35 cellular contexts compared by ENCODE assay signal in genomic region chr4:13219971-13220370, GRCh38.
"Had no signal": no experiment of that assay in that cellular context is flagged by ENCODE, and none has a peak within 500 bp of the region (broad histone marks: within the 10 kb centered on the region; RNA-seq: fewer than 3 reads in every experiment).

No MANE protein-coding gene starts in this region.

- H3K4me2 ChIP-seq: KMS-11 had no signal

- H3K4me3 ChIP-seq: MG63 had no signal

- H3K36me3 ChIP-seq: MG63 had no signal

- H3K9ac ChIP-seq: KMS-11 had no signal

- DNase-seq: Kasumi-1, KG1, MG63, MM.1S, MV-4-11, NCI-H1048, NCI-H1092, NCI-H1092 treated with DMSO at 0.1 percent for 48 hours, NCI-H1105, NCI-H1105 treated with DMSO at 0.1 percent for 48 hours, NCI-H1417 treated with DMSO at 0.1 percent for 48 hours, NCI-H1436, NCI-H1436 treated with DMSO at 0.1 percent for 48 hours, NCI-H146, NCI-H1694, NCI-H1694 treated with DMSO at 0.1 percent for 48 hours, NCI-H187, NCI-H187 treated with DMSO at 0.1 percent for 48 hours, NCI-H1930, NCI-H2029, NCI-H2029 treated with DMSO at 0.1 percent for 48 hours, NCI-H2081, NCI-H2081 treated with DMSO at 0.1 percent for 48 hours, NCI-H2107, NCI-H2171, NCI-H2171 treated with DMSO at 0.1 percent for 48 hours, NCI-H2227 treated with DMSO at 0.1 percent for 48 hours, NCI-H226, NCI-H345, NCI-H446, NCI-H446 treated with DMSO at 0.1 percent for 48 hours, NCI-H510A, NCI-H510A treated with DMSO at 0.1 percent for 48 hours, NCI-H524 treated with DMSO at 0.1 percent for 48 hours had no signal

- H3K27me3 ChIP-seq: MG63 had no signal

- H3K9me3 ChIP-seq: MG63 had no signal

- H3K27ac ChIP-seq: KMS-11 had no signal
